Comparison of ENCODE assay signal across 8 cellular contexts in genomic region chr12:49058366-49059062, GRCh38. TPM values are rescaled to one million over a fixed set of nuclear protein-coding genes. Genes with fewer than 3 reads are reported as not detected.
DNase-seq lines count a peak whose midpoint lies in the region; ATAC-seq, FAIRE-seq and TF ChIP-seq lines count a peak whose summit lies in the region.

No MANE protein-coding gene starts in this region.

- intact Hi-C loops in pancreas (cut with DNase I) = no loop called here

- DNase-seq in D721Med (ENCODE audit: insufficient read length, low spot score) (peak; percentile 90), NT2/D1 (ENCODE audit: low read depth, low spot score) (no peak), epithelial cell of esophagus (ENCODE audit: low read depth) (no peak), pancreas (peak in 1 of 6 donors; percentile 43), NCI-H526 (lab: John Stamatoyannopoulos, UW) (no peak), NOMO-1 (lab: John Stamatoyannopoulos, UW; ENCODE audit: unreplicated experiment in 2 of 2) (no peak)

- TF ChIP-seq CTCF in D721Med (IDR thresholded peaks at IDR 0.05; ENCODE audit: insufficient read depth, missing control alignments) = no peak
- TF ChIP-seq CTCF in epithelial cell of esophagus (IDR thresholded peaks at IDR 0.05; ENCODE audit: insufficient read depth, low read depth, low read length, missing control alignments) = no peak
- no peak for TF ChIP-seq CTCF in pancreas (IDR thresholded peaks at IDR 0.05)

- H3K27me3 ChIP-seq in NT2/D1 (ENCODE audit: insufficient read depth, insufficient read length) (no peaks in the 10 kb centered on the region), pancreas (no peaks in the 10 kb centered on the region)

- peak overlapping the region in 2 of 4 donors; percentile 22 to 93 for H3K27ac ChIP-seq in pancreas

- H3K9me3 ChIP-seq in NT2/D1 (ENCODE audit: insufficient read depth, low read length) = no peaks in the 10 kb centered on the region
- no peaks in the 10 kb centered on the region for H3K9me3 ChIP-seq in pancreas

- H3K4me1 ChIP-seq in NT2/D1 (ENCODE audit: insufficient read depth, insufficient read length) (peaks cover 14% of the 10 kb centered on the region), pancreas (peaks cover 9 to 35% (median 29%) of the 10 kb centered on the region in 3 donors)

- 2 to 4% methylated on average over 5 of the region's 5 CpGs for WGBS in pancreas, 2 donors

- ATAC-seq in pancreas = no peak
- ATAC-seq in GM18909 (IDR thresholded peaks at IDR 0.05; ENCODE audit: poor library complexity, unreplicated experiment) = no peak
- no peak for ATAC-seq in HG02759 (IDR thresholded peaks at IDR 0.05; ENCODE audit: unreplicated experiment)

- FAIRE-seq in D721Med (lab: Jason Lieb, UNC) (no peak), pancreas (lab: Jason Lieb, UNC) (no peak)

- H3K9ac ChIP-seq in NT2/D1 (ENCODE audit: insufficient read length, low read depth) = peak overlapping the region; percentile 96

- H3K36me3 ChIP-seq in NT2/D1 (ENCODE audit: insufficient read depth, insufficient read length, low read length) = peaks cover 44% of the 10 kb centered on the region
- H3K36me3 ChIP-seq in pancreas = peaks cover 0 to 5% (median 4%) of the 10 kb centered on the region in 3 donors

- H3K4me3 ChIP-seq in NT2/D1 (ENCODE audit: insufficient read length, low read depth) (peak overlapping the region; percentile 89), epithelial cell of esophagus (ENCODE audit: low read length) (peak overlapping the region; percentile 76), pancreas (peak overlapping the region; percentile 93 to 99 (median 95))

RNA-seq across cellular contexts. Expression of gene KMT2D, which starts 2.1 kb away (rescaled TPM):
- 10 to 100 TPM; 35.8 to 53.0 (median 39.5) TPM for total RNA-seq in pancreas
- polyA plus RNA-seq in pancreas = 10 to 100 TPM; 20.0 to 79.3 TPM

RNA-seq across cellular contexts. Expression of gene RHEBL1, which starts 11.3 kb away (rescaled TPM):
- under 1 TPM in 3 of 6 donors, not detected in 3; 0.14 to 0.25 (median 0.18) TPM for total RNA-seq in pancreas
- polyA plus RNA-seq in pancreas = under 1 TPM; 0.38 to 0.63 TPM

RNA-seq across cellular contexts. Expression of gene DHH, which starts 36.1 kb away (rescaled TPM):
- under 1 TPM in 5 of 6 donors, not detected in 1; 0.03 to 0.53 (median 0.24) TPM for total RNA-seq in pancreas
- under 1 TPM; 0.11 to 0.14 TPM for polyA plus RNA-seq in pancreas

RNA-seq across cellular contexts. Expression of gene PRKAG1, which starts 39.9 kb away (rescaled TPM):
- total RNA-seq in pancreas = 10 to 100 TPM; 18.2 to 29.8 (median 24.1) TPM
- 10 to 100 TPM; 27.7 to 33.4 TPM for polyA plus RNA-seq in pancreas

RNA-seq across cellular contexts. Expression of gene LMBR1L, which starts 52.1 kb away (rescaled TPM):
- total RNA-seq in pancreas = 10 to 100 TPM; 12.9 to 37.6 (median 20.4) TPM
- 10 to 100 TPM; 46.6 to 76.5 TPM for polyA plus RNA-seq in pancreas
